2 cellular contexts compared by ENCODE assay signal in the genomic region with DNA sequence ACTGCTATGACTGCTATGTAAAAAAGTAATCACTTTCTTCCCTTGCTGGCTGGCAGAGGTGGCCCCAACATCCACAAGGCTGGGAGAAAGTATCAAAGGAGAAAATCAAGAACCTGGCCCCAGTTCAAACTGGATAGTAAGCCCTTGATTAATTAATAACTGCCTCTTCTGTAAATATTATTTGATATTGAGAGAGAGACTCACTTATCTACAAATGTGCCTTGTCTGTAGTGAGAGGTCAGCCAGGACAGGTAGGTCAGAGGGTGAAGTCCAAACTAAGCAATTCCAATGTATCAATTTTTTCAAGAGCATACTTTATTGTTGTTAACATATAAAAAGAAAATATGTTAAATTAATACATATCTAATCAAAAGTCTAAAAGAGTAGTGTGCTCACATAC.
TF ChIP-seq lines count a peak whose summit lies in the region.

No MANE protein-coding gene starts in this region.

TF ChIP-seq in GM23338, 12 proteins besides CTCF, POLR2A, EP300 and RAD21 (continues in another document):
- TF ChIP-seq, protein P1, sequence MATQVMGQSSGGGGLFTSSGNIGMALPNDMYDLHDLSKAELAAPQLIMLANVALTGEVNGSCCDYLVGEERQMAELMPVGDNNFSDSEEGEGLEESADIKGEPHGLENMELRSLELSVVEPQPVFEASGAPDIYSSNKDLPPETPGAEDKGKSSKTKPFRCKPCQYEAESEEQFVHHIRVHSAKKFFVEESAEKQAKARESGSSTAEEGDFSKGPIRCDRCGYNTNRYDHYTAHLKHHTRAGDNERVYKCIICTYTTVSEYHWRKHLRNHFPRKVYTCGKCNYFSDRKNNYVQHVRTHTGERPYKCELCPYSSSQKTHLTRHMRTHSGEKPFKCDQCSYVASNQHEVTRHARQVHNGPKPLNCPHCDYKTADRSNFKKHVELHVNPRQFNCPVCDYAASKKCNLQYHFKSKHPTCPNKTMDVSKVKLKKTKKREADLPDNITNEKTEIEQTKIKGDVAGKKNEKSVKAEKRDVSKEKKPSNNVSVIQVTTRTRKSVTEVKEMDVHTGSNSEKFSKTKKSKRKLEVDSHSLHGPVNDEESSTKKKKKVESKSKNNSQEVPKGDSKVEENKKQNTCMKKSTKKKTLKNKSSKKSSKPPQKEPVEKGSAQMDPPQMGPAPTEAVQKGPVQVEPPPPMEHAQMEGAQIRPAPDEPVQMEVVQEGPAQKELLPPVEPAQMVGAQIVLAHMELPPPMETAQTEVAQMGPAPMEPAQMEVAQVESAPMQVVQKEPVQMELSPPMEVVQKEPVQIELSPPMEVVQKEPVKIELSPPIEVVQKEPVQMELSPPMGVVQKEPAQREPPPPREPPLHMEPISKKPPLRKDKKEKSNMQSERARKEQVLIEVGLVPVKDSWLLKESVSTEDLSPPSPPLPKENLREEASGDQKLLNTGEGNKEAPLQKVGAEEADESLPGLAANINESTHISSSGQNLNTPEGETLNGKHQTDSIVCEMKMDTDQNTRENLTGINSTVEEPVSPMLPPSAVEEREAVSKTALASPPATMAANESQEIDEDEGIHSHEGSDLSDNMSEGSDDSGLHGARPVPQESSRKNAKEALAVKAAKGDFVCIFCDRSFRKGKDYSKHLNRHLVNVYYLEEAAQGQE (IDR thresholded peaks at IDR 0.05; ENCODE audit: unreplicated experiment): no peak
- TF ChIP-seq ZNF331 (CRISPR knock-in tag; IDR thresholded peaks at IDR 0.05; ENCODE audit: low read depth) (no peak), STAT1 (IDR thresholded peaks at IDR 0.05; ENCODE audit: unreplicated experiment) (no peak), EZH2 (IDR thresholded peaks at IDR 0.05; ENCODE audit: low read depth, unreplicated experiment) (no peak), NANOG (IDR thresholded peaks at IDR 0.05; ENCODE audit: borderline replicate concordance) (no peak), POLR2AphosphoS5 (IDR thresholded peaks at IDR 0.05; ENCODE audit: low read depth) (no peak), JUNB (IDR thresholded peaks at IDR 0.05; ENCODE audit: unreplicated experiment) (no peak), CREB1 (CRISPR knock-in tag; IDR thresholded peaks at IDR 0.05; ENCODE audit: low read depth) (no peak)
- TF ChIP-seq, protein P2, sequence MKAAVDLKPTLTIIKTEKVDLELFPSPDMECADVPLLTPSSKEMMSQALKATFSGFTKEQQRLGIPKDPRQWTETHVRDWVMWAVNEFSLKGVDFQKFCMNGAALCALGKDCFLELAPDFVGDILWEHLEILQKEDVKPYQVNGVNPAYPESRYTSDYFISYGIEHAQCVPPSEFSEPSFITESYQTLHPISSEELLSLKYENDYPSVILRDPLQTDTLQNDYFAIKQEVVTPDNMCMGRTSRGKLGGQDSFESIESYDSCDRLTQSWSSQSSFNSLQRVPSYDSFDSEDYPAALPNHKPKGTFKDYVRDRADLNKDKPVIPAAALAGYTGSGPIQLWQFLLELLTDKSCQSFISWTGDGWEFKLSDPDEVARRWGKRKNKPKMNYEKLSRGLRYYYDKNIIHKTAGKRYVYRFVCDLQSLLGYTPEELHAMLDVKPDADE (IDR thresholded peaks at IDR 0.05): no peak
- TF ChIP-seq, protein P3, sequence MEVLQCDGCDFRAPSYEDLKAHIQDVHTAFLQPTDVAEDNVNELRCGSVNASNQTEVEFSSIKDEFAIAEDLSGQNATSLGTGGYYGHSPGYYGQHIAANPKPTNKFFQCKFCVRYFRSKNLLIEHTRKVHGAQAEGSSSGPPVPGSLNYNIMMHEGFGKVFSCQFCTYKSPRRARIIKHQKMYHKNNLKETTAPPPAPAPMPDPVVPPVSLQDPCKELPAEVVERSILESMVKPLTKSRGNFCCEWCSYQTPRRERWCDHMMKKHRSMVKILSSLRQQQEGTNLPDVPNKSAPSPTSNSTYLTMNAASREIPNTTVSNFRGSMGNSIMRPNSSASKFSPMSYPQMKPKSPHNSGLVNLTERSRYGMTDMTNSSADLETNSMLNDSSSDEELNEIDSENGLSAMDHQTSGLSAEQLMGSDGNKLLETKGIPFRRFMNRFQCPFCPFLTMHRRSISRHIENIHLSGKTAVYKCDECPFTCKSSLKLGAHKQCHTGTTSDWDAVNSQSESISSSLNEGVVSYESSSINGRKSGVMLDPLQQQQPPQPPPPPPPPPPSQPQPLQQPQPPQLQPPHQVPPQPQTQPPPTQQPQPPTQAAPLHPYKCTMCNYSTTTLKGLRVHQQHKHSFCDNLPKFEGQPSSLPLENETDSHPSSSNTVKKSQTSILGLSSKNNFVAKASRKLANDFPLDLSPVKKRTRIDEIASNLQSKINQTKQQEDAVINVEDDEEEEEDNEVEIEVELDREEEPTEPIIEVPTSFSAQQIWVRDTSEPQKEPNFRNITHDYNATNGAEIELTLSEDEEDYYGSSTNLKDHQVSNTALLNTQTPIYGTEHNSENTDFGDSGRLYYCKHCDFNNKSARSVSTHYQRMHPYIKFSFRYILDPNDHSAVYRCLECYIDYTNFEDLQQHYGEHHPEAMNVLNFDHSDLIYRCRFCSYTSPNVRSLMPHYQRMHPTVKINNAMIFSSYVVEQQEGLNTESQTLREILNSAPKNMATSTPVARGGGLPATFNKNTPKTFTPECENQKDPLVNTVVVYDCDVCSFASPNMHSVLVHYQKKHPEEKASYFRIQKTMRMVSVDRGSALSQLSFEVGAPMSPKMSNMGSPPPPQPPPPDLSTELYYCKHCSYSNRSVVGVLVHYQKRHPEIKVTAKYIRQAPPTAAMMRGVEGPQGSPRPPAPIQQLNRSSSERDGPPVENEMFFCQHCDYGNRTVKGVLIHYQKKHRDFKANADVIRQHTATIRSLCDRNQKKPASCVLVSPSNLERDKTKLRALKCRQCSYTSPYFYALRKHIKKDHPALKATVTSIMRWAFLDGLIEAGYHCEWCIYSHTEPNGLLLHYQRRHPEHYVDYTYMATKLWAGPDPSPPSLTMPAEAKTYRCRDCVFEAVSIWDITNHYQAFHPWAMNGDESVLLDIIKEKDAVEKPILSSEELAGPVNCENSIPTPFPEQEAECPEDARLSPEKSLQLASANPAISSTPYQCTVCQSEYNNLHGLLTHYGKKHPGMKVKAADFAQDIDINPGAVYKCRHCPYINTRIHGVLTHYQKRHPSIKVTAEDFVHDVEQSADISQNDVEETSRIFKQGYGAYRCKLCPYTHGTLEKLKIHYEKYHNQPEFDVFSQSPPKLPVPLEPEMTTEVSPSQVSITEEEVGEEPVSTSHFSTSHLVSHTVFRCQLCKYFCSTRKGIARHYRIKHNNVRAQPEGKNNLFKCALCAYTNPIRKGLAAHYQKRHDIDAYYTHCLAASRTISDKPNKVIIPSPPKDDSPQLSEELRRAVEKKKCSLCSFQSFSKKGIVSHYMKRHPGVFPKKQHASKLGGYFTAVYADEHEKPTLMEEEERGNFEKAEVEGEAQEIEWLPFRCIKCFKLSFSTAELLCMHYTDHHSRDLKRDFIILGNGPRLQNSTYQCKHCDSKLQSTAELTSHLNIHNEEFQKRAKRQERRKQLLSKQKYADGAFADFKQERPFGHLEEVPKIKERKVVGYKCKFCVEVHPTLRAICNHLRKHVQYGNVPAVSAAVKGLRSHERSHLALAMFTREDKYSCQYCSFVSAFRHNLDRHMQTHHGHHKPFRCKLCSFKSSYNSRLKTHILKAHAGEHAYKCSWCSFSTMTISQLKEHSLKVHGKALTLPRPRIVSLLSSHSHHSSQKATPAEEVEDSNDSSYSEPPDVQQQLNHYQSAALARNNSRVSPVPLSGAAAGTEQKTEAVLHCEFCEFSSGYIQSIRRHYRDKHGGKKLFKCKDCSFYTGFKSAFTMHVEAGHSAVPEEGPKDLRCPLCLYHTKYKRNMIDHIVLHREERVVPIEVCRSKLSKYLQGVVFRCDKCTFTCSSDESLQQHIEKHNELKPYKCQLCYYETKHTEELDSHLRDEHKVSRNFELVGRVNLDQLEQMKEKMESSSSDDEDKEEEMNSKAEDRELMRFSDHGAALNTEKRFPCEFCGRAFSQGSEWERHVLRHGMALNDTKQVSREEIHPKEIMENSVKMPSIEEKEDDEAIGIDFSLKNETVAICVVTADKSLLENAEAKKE (CRISPR knock-in tag; IDR thresholded peaks at IDR 0.05): no peak

TF ChIP-seq in HepG2, 621 proteins besides CTCF, POLR2A, EP300 and RAD21:
- TF ChIP-seq HNF4G (IDR thresholded peaks at IDR 0.05; ENCODE audit: borderline replicate concordance, low read depth, low read length): 0 out of 2 replicates have a peak, but pooled peaks have one; percentile 24
- TF ChIP-seq HNF4G (CRISPR knock-in tag; IDR thresholded peaks at IDR 0.05; ENCODE audit: borderline replicate concordance, low read depth): no peak
- TF ChIP-seq ZNF136 (CRISPR knock-in tag; IDR thresholded peaks at IDR 0.05; ENCODE audit: low read depth): no peak
- peak; percentile 15; the same call in 1 of the 2 replicates for TF ChIP-seq HNF4A (CRISPR knock-in tag; IDR thresholded peaks at IDR 0.05)
